Comparison of ENCODE assay signal across 38 cellular contexts in genomic region chr14:35512765-35513164, GRCh38. TPM values are rescaled to one million over a fixed set of nuclear protein-coding genes. Genes with fewer than 3 reads are reported as not detected.
"Had no signal": no experiment of that assay in that cellular context is flagged by ENCODE, and none has a peak within 500 bp of the region (broad histone marks: within the 10 kb centered on the region; RNA-seq: fewer than 3 reads in every experiment).

No MANE protein-coding gene starts in this region.

- H3K27ac ChIP-seq: adrenal gland, ascending aorta, body of pancreas, brain microvascular endothelial cell, breast epithelium, cardiac muscle cell had no signal

- H3K36me3 ChIP-seq: adrenal gland, ascending aorta, brain microvascular endothelial cell, breast epithelium, cardiac muscle cell had no signal

- DNase-seq: activated effector memory CD4-positive, alpha-beta T cell treated with anti-CD3 and anti-CD28 coated beads, Interleukin-2, amount 50 U/mL, for 16 hours; activated effector memory CD4-positive, alpha-beta T cell treated with Interleukin-2 at 50 U/mL for 16 hours; activated gamma-delta T cell; activated gamma-delta T cell treated with Interleukin-2 at 50 U/mL for 16 hours; activated naive CD4-positive, alpha-beta T cell; activated naive CD4-positive, alpha-beta T cell treated with anti-CD3 and anti-CD28 coated beads for 36 hours; activated naive CD4-positive, alpha-beta T cell treated with anti-CD3 and anti-CD28 coated beads, Interleukin-2, amount 10 ng/mL, durations not matched to agents 7 days and 5 days; activated naive CD4-positive, alpha-beta T cell treated with anti-CD3 and anti-CD28 coated beads, Interleukin-2, amount 50 U/mL, for 16 hours; activated naive CD4-positive, alpha-beta T cell treated with Interleukin-2 at 50 U/mL for 16 hours; activated naive CD8-positive, alpha-beta T cell treated with anti-CD3 and anti-CD28 coated beads for 36 hours; activated naive CD8-positive, alpha-beta T cell treated with anti-CD3 and anti-CD28 coated beads, Interleukin-2, amount 10 ng/mL, durations not matched to agents 7 days and 5 days; activated naive CD8-positive, alpha-beta T cell treated with anti-CD3 and anti-CD28 coated beads, Interleukin-2, amount 50 U/mL, for 24 hours; activated T-cell treated with anti-CD3 and anti-CD28 coated beads, Interleukin-2, amount 50 U/mL, for 1 hour; activated T-cell treated with anti-CD3 and anti-CD28 coated beads, Interleukin-2, amount 50 U/mL, for 24 hours; activated T-cell treated with anti-CD3 and anti-CD28 coated beads, Interleukin-2, amount 50 U/mL, for 4 hours; activated T-cell treated with anti-CD3 and anti-CD28 coated beads, Interleukin-2, amount 50 U/mL, for 48 hours; activated T-cell treated with anti-CD3 and anti-CD28 coated beads, Interleukin-2, amount 50 U/mL, for 72 hours; adrenal gland; amniotic stem cell; amygdala; anterior cingulate cortex; aorta; body of pancreas; brain microvascular endothelial cell; caudate nucleus; central memory CD4-positive, alpha-beta T cell; cerebellar nuclear complex had no signal

- H3K4me3 ChIP-seq: adrenal gland, ascending aorta, body of pancreas, breast epithelium, cardiac muscle cell had no signal

- H3K4me1 ChIP-seq: adrenal gland, ascending aorta, body of pancreas, breast epithelium had no signal

- FAIRE-seq: astrocyte, bronchial epithelial cell had no signal

- H3K9me3 ChIP-seq: adrenal gland, ascending aorta, body of pancreas, breast epithelium had no signal

- H3K27me3 ChIP-seq: adrenal gland, ascending aorta, body of pancreas, brain microvascular endothelial cell, breast epithelium, cardiac muscle cell had no signal

RNA-seq across cellular contexts. Expression of gene INSM2, which starts 21.2 kb away (rescaled TPM):
- total RNA-seq: activated naive CD4-positive, alpha-beta T cell treated with anti-CD3 and anti-CD28 coated beads for 36 hours; activated naive CD8-positive, alpha-beta T cell treated with anti-CD3 and anti-CD28 coated beads for 36 hours; activated naive CD8-positive, alpha-beta T cell treated with anti-CD3 and anti-CD28 coated beads, Interleukin-2, amount 10 ng/mL, durations not matched to agents 7 days and 5 days; activated T-cell treated with anti-CD3 and anti-CD28 coated beads, Interleukin-2, amount 50 U/mL, for 4 hours; activated T-helper 1 cell treated with anti-CD3 and anti-CD28 coated beads, Interleukin-12 subunit alpha, Interleukin-12 subunit beta, Interleukin-2, Interleukin-4 antibody, amounts not matched to agents 30 ng/mL and 10 ng/mL and 1 ng/mL, durations not matched to agents 14 hours and 24 hours and 36 hours; activated T-helper 17 cell treated with anti-CD3 and anti-CD28 coated beads, Interleukin-2, amount 50 U/mL, for 72 hours; activated T-helper 2 cell treated with anti-CD3 and anti-CD28 coated beads, Interferon-gamma antibody, Interleukin-2, Interleukin-4, amounts not matched to agents 10 μg/mL and 5 μg/mL and 100 μg/mL, durations not matched to agents 14 hours and 24 hours and 36 hours; aorta; ascending aorta; astrocyte; body of pancreas; breast epithelium; bronchial epithelial cell; cardiac muscle cell; cardiac septum; chondrocyte had no signal
- polyA plus RNA-seq: adipose tissue, aorta, cardiac muscle cell had no signal
